ENCODE assay signal across 8 cellular contexts in the genomic region with DNA sequence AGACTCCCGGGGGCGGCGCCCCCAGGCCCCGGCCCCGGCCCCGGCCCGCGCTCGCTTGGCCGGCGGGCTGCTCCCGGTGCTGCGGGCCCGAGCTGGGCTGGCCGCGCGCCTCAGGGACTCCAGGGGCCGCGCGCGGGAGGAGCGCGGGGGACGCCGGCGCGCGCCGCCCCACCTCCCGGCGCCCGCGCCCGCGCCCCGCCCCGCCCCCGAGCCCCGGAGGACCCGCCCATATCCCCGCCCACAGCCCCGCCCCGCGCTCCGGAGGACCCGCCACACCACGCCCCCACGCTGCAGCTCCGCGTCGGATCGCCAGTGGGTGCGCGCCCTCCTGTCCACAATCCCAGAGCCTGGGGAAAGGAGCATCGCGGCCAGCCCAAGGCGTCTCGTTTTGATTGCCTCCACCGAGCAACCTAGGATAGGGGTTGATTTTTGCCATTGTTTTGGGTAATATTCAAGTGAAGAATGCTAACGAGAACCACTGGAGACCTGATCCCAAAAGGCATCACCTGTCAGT. TPM values are rescaled to one million over a fixed set of nuclear protein-coding genes. Genes with fewer than 3 reads are reported as not detected.
DNase-seq lines count a peak whose midpoint lies in the region; ATAC-seq and TF ChIP-seq lines count a peak whose summit lies in the region.

A gene with protein sequence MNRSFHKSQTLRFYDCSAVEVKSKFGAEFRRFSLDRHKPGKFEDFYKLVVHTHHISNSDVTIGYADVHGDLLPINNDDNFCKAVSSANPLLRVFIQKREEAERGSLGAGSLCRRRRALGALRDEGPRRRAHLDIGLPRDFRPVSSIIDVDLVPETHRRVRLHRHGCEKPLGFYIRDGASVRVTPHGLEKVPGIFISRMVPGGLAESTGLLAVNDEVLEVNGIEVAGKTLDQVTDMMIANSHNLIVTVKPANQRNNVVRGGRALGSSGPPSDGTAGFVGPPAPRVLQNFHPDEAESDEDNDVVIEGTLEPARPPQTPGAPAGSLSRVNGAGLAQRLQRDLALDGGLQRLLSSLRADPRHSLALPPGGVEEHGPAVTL (minus strand): TSS at position 112 of the 514 bp plus-strand sequence. CDS start 166 bp downstream, outside the sequence.

- no peaks in the 10 kb centered on the region for H3K9me3 ChIP-seq in mononuclear cell (ENCODE audit: low read depth, low read length)

- H3K4me3 ChIP-seq in epithelial cell of esophagus (ENCODE audit: low read length) (peak within 1 kb of the TSS; percentile 74), mononuclear cell (ENCODE audit: low read length) (peak within 1 kb of the TSS; percentile 25)

- peak; percentile 76 for DNase-seq in NCI-H1436 (lab: John Stamatoyannopoulos, UW)
- no peak for DNase-seq in NCI-H1436 treated with DMSO at 0.1 percent for 48 hours (lab: John Stamatoyannopoulos, UW)
- peak; percentile 94 for DNase-seq in NCI-H69 (lab: John Stamatoyannopoulos, UW)
- DNase-seq in activated CD8-positive, alpha-beta memory T cell treated with anti-CD3 and anti-CD28 coated beads, Interleukin-2, amount 50 U/mL, for 4 hours: peak; percentile 63
- peak; percentile 81 for DNase-seq in epithelial cell of esophagus (ENCODE audit: low read depth)
- DNase-seq in stimulated activated CD8-positive, alpha-beta memory T cell treated with anti-CD3 and anti-CD28 coated beads, Interleukin-15, amount 100 ng/mL, for 4 hours (ENCODE audit: low read depth in 2 of 2): peak; percentile 14 to 47

- ATAC-seq in HG03196 (IDR thresholded peaks at IDR 0.05; ENCODE audit: unreplicated experiment): peak; percentile 54

- no peaks in the 10 kb centered on the region for H3K4me1 ChIP-seq in mononuclear cell (ENCODE audit: insufficient read depth, low read length)

- TF ChIP-seq CTCF in epithelial cell of esophagus (IDR thresholded peaks at IDR 0.05; ENCODE audit: insufficient read depth, low read depth, low read length, missing control alignments): peak; percentile 13

- peaks cover 19% of the 10 kb centered on the region for H3K27me3 ChIP-seq in mononuclear cell (ENCODE audit: insufficient read depth, low read length)

RNA-seq across cellular contexts. Expression of the gene that starts here (rescaled TPM):
- total RNA-seq in mononuclear cell: 0.73 TPM
